In the genomic region with DNA sequence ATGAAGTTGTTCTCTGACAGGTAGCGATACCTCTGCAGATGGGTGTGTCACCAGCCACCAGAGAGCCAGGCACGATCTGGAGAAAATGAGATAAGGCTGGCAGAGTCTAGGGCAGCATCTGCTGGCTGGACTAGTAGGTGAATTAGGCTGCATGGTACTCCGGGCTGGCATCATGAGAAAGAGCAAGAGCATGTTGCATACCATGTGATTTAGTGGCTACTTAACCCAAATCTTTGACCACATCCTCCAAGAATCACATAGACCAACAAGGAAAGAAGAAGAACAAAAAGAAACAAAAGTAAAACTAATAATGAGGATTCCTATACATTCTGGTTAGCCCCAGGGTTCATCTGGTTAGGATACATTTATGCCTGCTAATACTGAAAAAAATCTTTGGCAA, we compare ENCODE assay signal across 25 cellular contexts. TPM values are rescaled to one million over a fixed set of nuclear protein-coding genes. Genes with fewer than 3 reads are reported as not detected.
"Had no signal": no experiment of that assay in that cellular context is flagged by ENCODE, and none has a peak within 500 bp of the region (broad histone marks: within the 10 kb centered on the region; RNA-seq: fewer than 3 reads in every experiment).

No MANE protein-coding gene starts in this region.

- H3K9me3 Mint-ChIP-seq: memory B cell; stimulated activated memory B cell treated with anti-CD40 and anti-IgM and Interleukin-4, amounts not matched to agents 10 μg/mL and 1 μg/mL and 100 μg/mL, for 72 hours had no signal

- H3K27ac Mint-ChIP-seq: activated naive CD8-positive, alpha-beta T cell had no signal

- H3K27me3 Mint-ChIP-seq: memory B cell; stimulated activated memory B cell treated with anti-CD40 and anti-IgM and Interleukin-4, amounts not matched to agents 10 μg/mL and 1 μg/mL and 100 μg/mL, for 72 hours had no signal

- DNase-seq: activated CD4-positive, alpha-beta T cell treated with anti-CD3 and anti-CD28 coated beads, Interleukin-2, amount 50 U/mL, for 1 hour; activated T-cell treated with anti-CD3 and anti-CD28 coated beads for 4 hours; amniotic stem cell; colonic mucosa; dorsolateral prefrontal cortex; esophagus squamous epithelium; gastrocnemius medialis; heart left ventricle; left colon; nucleus accumbens; right cardiac atrium; stimulated activated CD4-positive, alpha-beta T cell treated with anti-CD3 and anti-CD28 coated beads, Interleukin-2, amount 100 ng/mL, for 24 hours; SW 1271; upper lobe of left lung had no signal

- H3K4me3 Mint-ChIP-seq: activated naive CD8-positive, alpha-beta T cell; memory B cell; stimulated activated memory B cell treated with anti-CD40 and anti-IgM and Interleukin-4, amounts not matched to agents 10 μg/mL and 1 μg/mL and 100 μg/mL, for 72 hours had no signal

- ATAC-seq: activated CD4-positive, CD25-positive, alpha-beta regulatory T cell treated with anti-CD3 and anti-CD28 coated beads, Interleukin-2, amount 50 U/mL, for 24 hours; gastrocnemius medialis; heart left ventricle; left colon; right cardiac atrium; stimulated activated memory B cell treated with anti-CD40 and anti-IgM and Interleukin-4, amounts not matched to agents 10 μg/mL and 1 μg/mL and 100 μg/mL, for 72 hours had no signal

- H3K36me3 Mint-ChIP-seq: activated naive CD8-positive, alpha-beta T cell had no signal

RNA-seq across cellular contexts. Expression of a gene that starts 23.4 kb away (rescaled TPM):
- total RNA-seq: breast epithelium, colonic mucosa, esophagus squamous epithelium, gastrocnemius medialis, heart left ventricle, left colon, lower leg skin, pulmonary artery endothelial cell, right cardiac atrium, skeletal muscle tissue, thoracic aorta had no signal
- polyA plus RNA-seq: heart left ventricle, keratinocyte, neural cell, right cardiac atrium had no signal

RNA-seq across cellular contexts. Expression of a gene that starts 31.0 kb away (rescaled TPM):
- polyA plus RNA-seq: keratinocyte, neural cell had no signal

RNA-seq across cellular contexts. Expression of a gene that starts 41.9 kb away (rescaled TPM):
- polyA plus RNA-seq: keratinocyte had no signal
